In genomic region chr2:219099319-219099718, GRCh38 we compare ENCODE assay signal across 18 cellular contexts. TPM values are rescaled to one million over a fixed set of nuclear protein-coding genes. Genes with fewer than 3 reads are reported as not detected.
A peak's percentile ranks its signal among the peaks of the same experiment; 100 is the strongest.
DNase-seq lines count a peak whose midpoint lies in the region; ATAC-seq and TF ChIP-seq lines count a peak whose summit lies in the region.
"Had no signal": no experiment of that assay in that cellular context is flagged by ENCODE, and none has a peak within 500 bp of the region (broad histone marks: within the 10 kb centered on the region; RNA-seq: fewer than 3 reads in every experiment).

No MANE protein-coding gene starts in this region.

- no peak overlapping the region for H3K27ac ChIP-seq in RWPE2 (ENCODE audit: poor library complexity, severe bottlenecking)
- no peak overlapping the region for H3K27ac ChIP-seq in foreskin keratinocyte
- H3K27ac ChIP-seq: hepatocyte, stomach had no signal

- no peaks in the 10 kb centered on the region for H3K36me3 ChIP-seq in RWPE2 (ENCODE audit: low read depth)
- H3K36me3 ChIP-seq: BE2C had no signal

- H3K27me3 ChIP-seq in RWPE2 (ENCODE audit: insufficient read depth, poor library complexity, severe bottlenecking) (no peaks in the 10 kb centered on the region), foreskin keratinocyte (no peaks in the 10 kb centered on the region)
- H3K27me3 ChIP-seq: BE2C, hepatocyte, stomach had no signal

- H3K4me3 ChIP-seq in RWPE2 (ENCODE audit: severe bottlenecking), result no peak overlapping the region
- H3K4me3 ChIP-seq: GM23338, hepatocyte, stomach had no signal

- ATAC-seq in RWPE2 (ENCODE audit: low read depth), result peak; percentile 50; the same call in 2 of the 3 replicates
- ATAC-seq in foreskin keratinocyte, result no peak
- ATAC-seq in HG02885 (IDR thresholded peaks at IDR 0.05; ENCODE audit: poor library complexity, unreplicated experiment), result no peak
- no peak for ATAC-seq in SK-N-SH treated with all-trans-retinoic acid at 6 μM for 48 hours
- ATAC-seq in GM21390 (IDR thresholded peaks at IDR 0.05; ENCODE audit: unreplicated experiment), result no peak
- ATAC-seq: GM23338 had no signal

- DNase-seq in AG08395 (ENCODE audit: low spot score), result peak; percentile 71
- peak; percentile 63 for DNase-seq in GM04503 (ENCODE audit: low read depth)
- DNase-seq in RWPE2 (ENCODE audit: low spot score), result no peak
- DNase-seq in foreskin keratinocyte, result peak; percentile 18 to 54
- DNase-seq in DMS153 (lab: John Stamatoyannopoulos, UW), result no peak
- DNase-seq: activated CD4-positive, alpha-beta memory T cell treated with anti-CD3 and anti-CD28 coated beads, Interleukin-2, amount 10 ng/mL, durations not matched to agents 7 days and 5 days; amygdala; BE2C; NCI-H1694 treated with DMSO at 0.1 percent for 48 hours; NCI-H510A; stomach had no signal

- peaks cover 3% of the 10 kb centered on the region for H3K9me3 ChIP-seq in RWPE2 (ENCODE audit: severe bottlenecking)
- H3K9me3 ChIP-seq: BE2C, stomach had no signal

- TF ChIP-seq CTCF in RWPE2 (IDR thresholded peaks at IDR 0.05; ENCODE audit: poor library complexity, severe bottlenecking) (no peak), foreskin keratinocyte (conservative IDR thresholded peaks at IDR 0.05) (no peak)

- H3K4me1 ChIP-seq in RWPE2 (ENCODE audit: insufficient read depth, poor library complexity, severe bottlenecking) (no peaks in the 10 kb centered on the region), foreskin keratinocyte (no peaks in the 10 kb centered on the region)
- H3K4me1 ChIP-seq: BE2C had no signal

TF ChIP-seq in SK-N-SH treated with all-trans-retinoic acid at 6 μM for 48 hours, 23 proteins besides CTCF, POLR2A, EP300 and RAD21:
- TF ChIP-seq PATZ1 (CRISPR knock-in tag; IDR thresholded peaks at IDR 0.05; ENCODE audit: borderline replicate concordance), result no peak
- TF ChIP-seq ISL1 (CRISPR knock-in tag; IDR thresholded peaks at IDR 0.05), result no peak
- TF ChIP-seq CSRNP3 (CRISPR knock-in tag; IDR thresholded peaks at IDR 0.05), result no peak
- no peak for TF ChIP-seq ZNF565 (CRISPR knock-in tag; conservative IDR thresholded peaks at IDR 0.05; ENCODE audit: low read depth)
- TF ChIP-seq ARNTL (CRISPR knock-in tag; IDR thresholded peaks at IDR 0.05; ENCODE audit: borderline replicate concordance, low read depth), result no peak
- no peak for TF ChIP-seq CREB5 (CRISPR knock-in tag; IDR thresholded peaks at IDR 0.05; ENCODE audit: low read depth)
- no peak for TF ChIP-seq TOX (CRISPR knock-in tag; IDR thresholded peaks at IDR 0.05; ENCODE audit: borderline replicate concordance)
- no peak for TF ChIP-seq TCF4 (CRISPR knock-in tag; IDR thresholded peaks at IDR 0.05; ENCODE audit: borderline replicate concordance)
- TF ChIP-seq ZFP30 (CRISPR knock-in tag; IDR thresholded peaks at IDR 0.05), result no peak
- TF ChIP-seq ZNF8 (CRISPR knock-in tag; IDR thresholded peaks at IDR 0.05), result no peak
- TF ChIP-seq CSDC2 (CRISPR knock-in tag; IDR thresholded peaks at IDR 0.05), result no peak
- TF ChIP-seq ZC3H10 (CRISPR knock-in tag; IDR thresholded peaks at IDR 0.05), result no peak
- no peak for TF ChIP-seq ZFP3 (CRISPR knock-in tag; IDR thresholded peaks at IDR 0.05)
- TF ChIP-seq PPARA (CRISPR knock-in tag; IDR thresholded peaks at IDR 0.05; ENCODE audit: borderline replicate concordance), result no peak
- TF ChIP-seq TSHZ2 (CRISPR knock-in tag; IDR thresholded peaks at IDR 0.05), result no peak
- TF ChIP-seq ESRRG (CRISPR knock-in tag; IDR thresholded peaks at IDR 0.05), result no peak

RNA-seq across cellular contexts. Expression of gene IHH, which starts 38.6 kb away (rescaled TPM):
- total RNA-seq in foreskin keratinocyte, result not detected in 2 replicates
- polyA plus RNA-seq in foreskin keratinocyte, result 0.04 TPM in 1 of 2 replicates, not detected in the other
- total RNA-seq: activated CD4-positive, alpha-beta memory T cell treated with anti-CD3 and anti-CD28 coated beads, Interleukin-2, amount 10 ng/mL, durations not matched to agents 7 days and 5 days; endothelial cell of umbilical vein; GM23338; posterior vena cava had no signal
- polyA plus RNA-seq: GM23338 had no signal

RNA-seq across cellular contexts. Expression of gene CFAP65, which starts 58.0 kb away (rescaled TPM):
- total RNA-seq in foreskin keratinocyte, result not detected in 2 replicates
- not detected in 2 replicates for polyA plus RNA-seq in foreskin keratinocyte
- total RNA-seq: activated CD4-positive, alpha-beta memory T cell treated with anti-CD3 and anti-CD28 coated beads, Interleukin-2, amount 10 ng/mL, durations not matched to agents 7 days and 5 days; endothelial cell of umbilical vein; posterior vena cava had no signal

Comparison
In these comparisons a context has a peak if more than half of its experiments do, and no peak if none do; other contexts are left out.
1. DNase-seq: peak in AG08395 (single experiment), GM04503 (single experiment) and foreskin keratinocyte (2 of 2); none in RWPE2 (single experiment) and DMS153 (single experiment).